Comparison of ENCODE assay signal across 13 cellular contexts in the genomic region with DNA sequence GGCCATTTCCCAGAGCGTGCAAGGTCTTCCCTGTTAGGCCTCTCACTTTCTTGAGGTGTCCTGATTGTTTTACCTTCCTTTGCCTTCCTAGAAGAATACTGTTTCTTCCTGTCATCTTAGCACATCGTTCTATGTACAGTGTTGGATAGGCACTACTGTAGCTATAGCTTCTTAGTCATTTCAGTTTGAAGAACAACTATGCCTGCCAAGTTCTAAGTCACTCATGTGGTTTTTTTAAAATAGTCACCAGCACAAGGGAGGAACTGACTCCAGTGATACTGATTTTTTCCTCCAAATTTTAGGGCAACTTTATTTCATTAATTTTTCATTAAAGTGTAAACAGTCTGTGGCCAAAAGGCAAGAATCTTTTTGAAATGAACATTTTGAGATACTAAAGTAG.
DNase-seq lines count a peak whose midpoint lies in the region; ATAC-seq and FAIRE-seq lines count a peak whose summit lies in the region.
"Had no signal": no experiment of that assay in that cellular context is flagged by ENCODE, and none has a peak within 500 bp of the region (broad histone marks: within the 10 kb centered on the region; RNA-seq: fewer than 3 reads in every experiment).

No MANE protein-coding gene starts in this region.

- H3K4me3 Mint-ChIP-seq in activated naive CD4-positive, alpha-beta T cell treated with anti-CD3 and anti-CD28 coated beads, Interleukin-2, amount 50 U/mL, for 24 hours, result no peak overlapping the region
- H3K4me3 Mint-ChIP-seq: activated CD4-positive, alpha-beta memory T cell treated with anti-CD3 and anti-CD28 coated beads, Interleukin-2, amount 10 ng/mL, durations not matched to agents 7 days and 5 days had no signal

- FAIRE-seq in RCC 7860 (lab: Jason Lieb, UNC), result peak; percentile 94
- FAIRE-seq: A549, pancreas had no signal

- peak overlapping the region; percentile 62 for H3K27ac Mint-ChIP-seq in activated naive CD4-positive, alpha-beta T cell treated with anti-CD3 and anti-CD28 coated beads, Interleukin-2, amount 50 U/mL, for 24 hours
- no peak overlapping the region for H3K27ac Mint-ChIP-seq in activated naive CD4-positive, alpha-beta T cell treated with anti-CD3 and anti-CD28 coated beads, Interleukin-2, amount 50 U/mL, for 72 hours
- H3K27ac Mint-ChIP-seq: activated CD4-positive, alpha-beta memory T cell treated with anti-CD3 and anti-CD28 coated beads, Interleukin-2, amount 10 ng/mL, durations not matched to agents 7 days and 5 days had no signal

- ATAC-seq in activated naive CD4-positive, alpha-beta T cell treated with anti-CD3 and anti-CD28 coated beads, Interleukin-2, amount 50 U/mL, for 72 hours, result no peak
- ATAC-seq: A549, pancreas had no signal

- H3K27me3 Mint-ChIP-seq in activated naive CD4-positive, alpha-beta T cell treated with anti-CD3 and anti-CD28 coated beads, Interleukin-2, amount 50 U/mL, for 24 hours, result peaks cover 2% of the 10 kb centered on the region

- H3K9me3 Mint-ChIP-seq in activated naive CD4-positive, alpha-beta T cell treated with anti-CD3 and anti-CD28 coated beads, Interleukin-2, amount 50 U/mL, for 24 hours, result no peaks in the 10 kb centered on the region
- H3K9me3 Mint-ChIP-seq in activated naive CD4-positive, alpha-beta T cell treated with anti-CD3 and anti-CD28 coated beads, Interleukin-2, amount 50 U/mL, for 72 hours, result no peaks in the 10 kb centered on the region
- H3K9me3 Mint-ChIP-seq: activated CD4-positive, alpha-beta memory T cell treated with anti-CD3 and anti-CD28 coated beads, Interleukin-2, amount 10 ng/mL, durations not matched to agents 7 days and 5 days had no signal

- no peaks in the 10 kb centered on the region for H3K36me3 Mint-ChIP-seq in activated naive CD4-positive, alpha-beta T cell treated with anti-CD3 and anti-CD28 coated beads, Interleukin-2, amount 50 U/mL, for 24 hours
- H3K36me3 Mint-ChIP-seq in activated naive CD4-positive, alpha-beta T cell treated with anti-CD3 and anti-CD28 coated beads, Interleukin-2, amount 50 U/mL, for 72 hours, result no peaks in the 10 kb centered on the region

- no peaks in the 10 kb centered on the region for H3K4me1 Mint-ChIP-seq in activated naive CD4-positive, alpha-beta T cell treated with anti-CD3 and anti-CD28 coated beads, Interleukin-2, amount 50 U/mL, for 24 hours

- DNase-seq in activated naive CD4-positive, alpha-beta T cell treated with anti-CD3 and anti-CD28 coated beads, Interleukin-2, amount 50 U/mL, for 72 hours (ENCODE audit: low spot score in 2 of 2), result no peak
- DNase-seq in RCC 7860 (ENCODE audit: low spot score) (peak; percentile 70), epithelial cell of prostate (ENCODE audit: low read depth, low spot score) (peak; percentile 27), renal cortical epithelial cell (ENCODE audit: low read depth) (peak; percentile 52), DMS53 treated with DMSO at 0.1 percent for 48 hours (lab: John Stamatoyannopoulos, UW; ENCODE audit: unreplicated experiment) (no peak), substantia nigra (lab: John Stamatoyannopoulos, UW) (no peak), DMS 273 treated with DMSO at 0.1 percent for 48 hours (lab: John Stamatoyannopoulos, UW) (no peak)
- DNase-seq: activated CD4-positive, alpha-beta memory T cell treated with anti-CD3 and anti-CD28 coated beads, Interleukin-2, amount 10 ng/mL, durations not matched to agents 7 days and 5 days; Calu3; NCI-H2171 treated with DMSO at 0.1 percent for 48 hours; pancreas had no signal

- H3K27ac ChIP-seq in epithelial cell of prostate (no peak overlapping the region), substantia nigra (ENCODE audit: low read depth, low read length, poor library complexity, severe bottlenecking) (no peak overlapping the region)
- H3K27ac ChIP-seq: A549, pancreas had no signal

Comparison
In these comparisons a context has a peak if more than half of its experiments do, and no peak if none do; other contexts are left out.
1. DNase-seq: peak in RCC 7860 (single experiment), epithelial cell of prostate (single experiment) and renal cortical epithelial cell (single experiment); none in activated naive CD4-positive, alpha-beta T cell treated with anti-CD3 and anti-CD28 coated beads, Interleukin-2, amount 50 U/mL, for 72 hours (0 of 2), DMS53 treated with DMSO at 0.1 percent for 48 hours (single experiment), substantia nigra (0 of 49) and DMS 273 treated with DMSO at 0.1 percent for 48 hours (single experiment).